ENCODE assay signal across 8 cellular contexts in the genomic region with DNA sequence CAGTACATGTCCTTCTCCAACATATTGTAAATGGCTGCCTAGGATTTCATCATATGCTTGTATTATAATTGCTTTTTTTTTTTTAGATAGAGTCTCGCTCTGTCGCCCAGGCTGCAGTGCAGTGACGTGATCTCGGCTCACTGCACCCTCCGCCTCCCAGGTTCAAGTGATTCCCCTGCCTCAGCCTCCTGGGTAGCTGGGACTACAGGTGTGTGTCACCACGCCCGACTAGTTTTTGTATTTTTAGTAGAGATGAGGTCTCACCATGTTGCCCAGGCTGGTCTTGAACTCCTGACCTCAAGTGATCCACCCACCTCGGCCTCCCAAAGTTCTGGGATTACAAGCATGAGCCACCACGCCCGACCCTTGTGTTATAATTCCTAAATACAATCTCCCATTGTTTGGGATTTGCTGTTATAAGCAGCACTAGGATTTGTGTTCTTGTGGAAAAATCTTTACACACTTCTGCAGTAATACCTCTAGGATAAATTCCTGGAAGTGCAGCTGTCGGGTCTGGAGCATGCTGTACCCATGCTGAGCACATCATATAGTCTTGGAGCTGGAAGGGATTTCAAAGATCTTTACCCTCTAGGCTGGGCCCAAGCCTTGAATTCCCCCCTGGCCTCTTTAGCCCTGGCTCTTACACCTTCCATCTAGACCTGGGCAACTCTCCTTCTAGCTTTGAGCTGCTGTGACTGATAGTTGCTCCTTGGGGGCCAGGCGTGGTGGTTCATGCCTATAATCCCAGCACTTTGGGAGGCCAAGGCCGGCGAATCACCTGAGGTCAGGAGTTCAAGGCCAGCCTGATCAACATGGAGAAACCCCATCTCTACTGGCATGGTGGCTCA. TPM values are rescaled to one million over a fixed set of nuclear protein-coding genes. Genes with fewer than 3 reads are reported as not detected.
DNase-seq lines count a peak whose midpoint lies in the region; ATAC-seq and TF ChIP-seq lines count a peak whose summit lies in the region.
"Not testable (repeated sequence)": the region's sequence is repeated elsewhere in the genome, so short reads cannot be mapped to it uniquely, and the experiment has no call there.

No MANE protein-coding gene starts in this region.

- intact Hi-C loops in Caco-2 (cut with micrococcal nuclease; ENCODE audit: unreplicated experiment); dorsolateral prefrontal cortex (cut with DNase I): not testable (repeated sequence)

- H3K4me3 Mint-ChIP-seq in Caco-2 (ENCODE audit: unreplicated experiment); activated CD4-positive, alpha-beta T cell treated with anti-CD3 and anti-CD28 coated beads, Interleukin-2, amount 10 ng/mL, durations not matched to agents 7 days and 5 days; nephron; stimulated activated memory B cell treated with anti-CD40 and anti-IgM and Interleukin-4, amounts not matched to agents 10 μg/mL and 1 μg/mL and 100 μg/mL, for 72 hours; type B pancreatic cell: not testable (repeated sequence)

- peaks cover 64% of the 10 kb centered on the region for H3K4me1 ChIP-seq in Caco-2
- peaks cover 58% of the 10 kb centered on the region for H3K4me1 ChIP-seq in hepatocyte (ENCODE audit: insufficient read depth)

- peaks cover 88% of the 10 kb centered on the region for H3K79me2 ChIP-seq in hepatocyte

- not testable (repeated sequence) for BruUV-seq in Caco-2 (replicated peaks; lab: Mats Ljungman, UMichigan)

- DNase-seq in Caco-2; activated CD4-positive, alpha-beta T cell treated with anti-CD3 and anti-CD28 coated beads, Interleukin-2, amount 10 ng/mL, durations not matched to agents 7 days and 5 days; dorsolateral prefrontal cortex; hepatocyte (ENCODE audit: low spot score); type B pancreatic cell (ENCODE audit: extremely low spot score, unreplicated experiment): not testable (repeated sequence)
- DNase-seq in MG63, result peak; percentile 44

- H3K9me2 ChIP-seq in hepatocyte (replicated peaks; ENCODE audit: insufficient read depth), result not testable (repeated sequence)

- not testable (repeated sequence) for H3K9me3 Mint-ChIP-seq in Caco-2 (ENCODE audit: unreplicated experiment); activated CD4-positive, alpha-beta T cell treated with anti-CD3 and anti-CD28 coated beads, Interleukin-2, amount 10 ng/mL, durations not matched to agents 7 days and 5 days; nephron; stimulated activated memory B cell treated with anti-CD40 and anti-IgM and Interleukin-4, amounts not matched to agents 10 μg/mL and 1 μg/mL and 100 μg/mL, for 72 hours; type B pancreatic cell

- H3K27ac ChIP-seq in dorsolateral prefrontal cortex (peak overlapping the region in 56 of 59 donors; percentile 1 to 100 (median 68)), hepatocyte (peak overlapping the region; percentile 54)

- H3K36me3 Mint-ChIP-seq in Caco-2 (ENCODE audit: insufficient read depth, unreplicated experiment), result peaks cover 61% of the 10 kb centered on the region
- H3K36me3 Mint-ChIP-seq in activated CD4-positive, alpha-beta T cell treated with anti-CD3 and anti-CD28 coated beads, Interleukin-2, amount 10 ng/mL, durations not matched to agents 7 days and 5 days (ENCODE audit: low read depth); stimulated activated memory B cell treated with anti-CD40 and anti-IgM and Interleukin-4, amounts not matched to agents 10 μg/mL and 1 μg/mL and 100 μg/mL, for 72 hours: not testable (repeated sequence)
- peaks cover 24% of the 10 kb centered on the region for H3K36me3 Mint-ChIP-seq in nephron (ENCODE audit: low read depth)
- peaks cover 10% of the 10 kb centered on the region for H3K36me3 Mint-ChIP-seq in type B pancreatic cell

- H3K4me2 ChIP-seq in hepatocyte, result not testable (repeated sequence)

- H3K27me3 Mint-ChIP-seq in Caco-2 (ENCODE audit: insufficient read depth, unreplicated experiment); activated CD4-positive, alpha-beta T cell treated with anti-CD3 and anti-CD28 coated beads, Interleukin-2, amount 10 ng/mL, durations not matched to agents 7 days and 5 days; nephron (ENCODE audit: low read depth); stimulated activated memory B cell treated with anti-CD40 and anti-IgM and Interleukin-4, amounts not matched to agents 10 μg/mL and 1 μg/mL and 100 μg/mL, for 72 hours; type B pancreatic cell: not testable (repeated sequence)

- POLR2A ChIA-PET in Caco-2 (lab: Charles Lee); activated CD4-positive, alpha-beta T cell treated with anti-CD3 and anti-CD28 coated beads, Interleukin-2, amount 10 ng/mL, durations not matched to agents 7 days and 5 days (lab: Charles Lee): not testable (repeated sequence)

- WGBS in hepatocyte (ENCODE audit: low lambda C conversion rate, missing lambda C conversion rate), result 87% methylated on average over 14 of the region's 14 CpGs

- not testable (repeated sequence) for H2AFZ ChIP-seq in hepatocyte

- peaks cover 70% of the 10 kb centered on the region for H3K4me1 Mint-ChIP-seq in Caco-2 (ENCODE audit: low read depth, unreplicated experiment)
- H3K4me1 Mint-ChIP-seq in activated CD4-positive, alpha-beta T cell treated with anti-CD3 and anti-CD28 coated beads, Interleukin-2, amount 10 ng/mL, durations not matched to agents 7 days and 5 days, result not testable (repeated sequence)
- peaks cover 68% of the 10 kb centered on the region for H3K4me1 Mint-ChIP-seq in nephron
- H3K4me1 Mint-ChIP-seq in stimulated activated memory B cell treated with anti-CD40 and anti-IgM and Interleukin-4, amounts not matched to agents 10 μg/mL and 1 μg/mL and 100 μg/mL, for 72 hours, result peaks cover 25% of the 10 kb centered on the region
- H3K4me1 Mint-ChIP-seq in type B pancreatic cell (ENCODE audit: unreplicated experiment), result peaks cover 65% of the 10 kb centered on the region

- H3K27ac Mint-ChIP-seq in Caco-2 (ENCODE audit: unreplicated experiment) (peak overlapping the region; percentile 40), nephron (peak overlapping the region; percentile 24 to 49 (median 48)), type B pancreatic cell (peak overlapping the region; percentile 53)
- H3K27ac Mint-ChIP-seq in activated CD4-positive, alpha-beta T cell treated with anti-CD3 and anti-CD28 coated beads, Interleukin-2, amount 10 ng/mL, durations not matched to agents 7 days and 5 days, result peak overlapping the region; percentile 9
- H3K27ac Mint-ChIP-seq in stimulated activated memory B cell treated with anti-CD40 and anti-IgM and Interleukin-4, amounts not matched to agents 10 μg/mL and 1 μg/mL and 100 μg/mL, for 72 hours, result peak overlapping the region; percentile 2

- not testable (repeated sequence) for H3K36me3 ChIP-seq in Caco-2 (ENCODE audit: control insufficient read depth, insufficient read depth, low read length); hepatocyte (replicated peaks; ENCODE audit: insufficient read depth, low read depth)
- H3K36me3 ChIP-seq in MG63, result peaks cover 80% of the 10 kb centered on the region

- H3K4me3 ChIP-seq in Caco-2 (ENCODE audit: low read depth, low read length); MG63; dorsolateral prefrontal cortex; hepatocyte: not testable (repeated sequence)

- CTCF ChIA-PET in Caco-2 (lab: Charles Lee), result not testable (repeated sequence)
- CTCF ChIA-PET in activated CD4-positive, alpha-beta T cell treated with anti-CD3 and anti-CD28 coated beads, Interleukin-2, amount 10 ng/mL, durations not matched to agents 7 days and 5 days (lab: Charles Lee), result interaction anchor here (0.6 kb wide), 1 partner anchor 138 kb away, joined by 3 read pairs; no protein-coding TSS in a partner anchor

- peaks cover 39% of the 10 kb centered on the region for H4K20me1 ChIP-seq in hepatocyte (ENCODE audit: insufficient read depth, poor library complexity, severe bottlenecking)

- H3K27me3 ChIP-seq in Caco-2 (replicated peaks; ENCODE audit: control insufficient read depth, insufficient read depth, low read length); MG63; dorsolateral prefrontal cortex; hepatocyte: not testable (repeated sequence)

- TF ChIP-seq CTCF in Caco-2 (IDR thresholded peaks at IDR 0.05; ENCODE audit: insufficient read depth in 1 of 2, low read depth in 1 of 2, low read length in 1 of 2, severe bottlenecking in 1 of 2, unreplicated experiment in 1 of 2); dorsolateral prefrontal cortex (IDR thresholded peaks at IDR 0.05 in 54 of 56, conservative IDR thresholded peaks at IDR 0.05 in 2 of 56; ENCODE audit: low read depth in 1 of 56, partially characterized antibody in 56 of 56); hepatocyte (IDR thresholded peaks at IDR 0.05; ENCODE audit: poor library complexity); nephron (IDR thresholded peaks at IDR 0.05; ENCODE audit: unreplicated experiment in 3 of 3); type B pancreatic cell (conservative IDR thresholded peaks at IDR 0.05): not testable (repeated sequence)

- not testable (repeated sequence) for H3K9me3 ChIP-seq in Caco-2; MG63; hepatocyte (ENCODE audit: low read depth)

- ATAC-seq in stimulated activated memory B cell treated with anti-CD40 and anti-IgM and Interleukin-4, amounts not matched to agents 10 μg/mL and 1 μg/mL and 100 μg/mL, for 72 hours, result not testable (repeated sequence)

RNA-seq across cellular contexts. Expression of a gene that starts 11.0 kb away (rescaled TPM):
- 106 and 110 TPM in 2 replicates for total RNA-seq in Caco-2 (2022)
- total RNA-seq in MG63 (2014; rRNA removed; shearing (Covaris generic); ENCODE audit: low replicate concordance), result 101 and 142 TPM in 2 replicates
- under 1 TPM; 0.50 to 0.71 TPM for total RNA-seq in activated CD4-positive, alpha-beta T cell treated with anti-CD3 and anti-CD28 coated beads, Interleukin-2, amount 10 ng/mL, durations not matched to agents 7 days and 5 days
- total RNA-seq in dorsolateral prefrontal cortex, result 100 to 1,000 TPM in 43 of 120 experiments, 10 to 100 TPM in 77; 64.3 to 163 (median 92.5) TPM
- total RNA-seq in hepatocyte, result 66.7 and 85.1 TPM in 2 replicates
- polyA plus RNA-seq in hepatocyte, result 30.2 and 42.5 TPM in 2 replicates
- 96.5 and 101 TPM in 2 replicates for total RNA-seq in type B pancreatic cell (ENCODE audit: low replicate concordance)

Comparison
In these comparisons a context has a peak if more than half of its experiments do, and no peak if none do; other contexts are left out.
1. H3K27ac Mint-ChIP-seq: peak in every context shown above with its lines; median percentile 53 in type B pancreatic cell; 48 in nephron; 40 in Caco-2; 9 in activated CD4-positive, alpha-beta T cell treated with anti-CD3 and anti-CD28 coated beads, Interleukin-2, amount 10 ng/mL, durations not matched to agents 7 days and 5 days; 2 in stimulated activated memory B cell treated with anti-CD40 and anti-IgM and Interleukin-4, amounts not matched to agents 10 μg/mL and 1 μg/mL and 100 μg/mL, for 72 hours.
2. RNA of a gene that starts 11.0 kb away (total RNA-seq): 101 to 142 TPM in MG63, 106 to 110 TPM in Caco-2, 96.5 to 101 TPM in type B pancreatic cell, 64.3 to 163 TPM in dorsolateral prefrontal cortex and 66.7 to 85.1 TPM in hepatocyte; 0.50 to 0.71 TPM in activated CD4-positive, alpha-beta T cell treated with anti-CD3 and anti-CD28 coated beads, Interleukin-2, amount 10 ng/mL, durations not matched to agents 7 days and 5 days; every median in the first group is over 10 times any median in the second.